In genomic region chr6:143957679-143958274, GRCh38 we compare ENCODE assay signal across 20 cellular contexts.
"Had no signal": no experiment of that assay in that cellular context is flagged by ENCODE, and none has a peak within 500 bp of the region (broad histone marks: within the 10 kb centered on the region; RNA-seq: fewer than 3 reads in every experiment).

No MANE protein-coding gene starts in this region.

- ATAC-seq: effector memory CD8-positive, alpha-beta T cell; foreskin keratinocyte; left lobe of liver; naive thymus-derived CD4-positive, alpha-beta T cell; stimulated activated naive CD8-positive, alpha-beta T cell treated with anti-CD3 and anti-CD28 coated beads, Interleukin-15, Interleukin-2, amounts not matched to agents 100 U/mL and 50 U/mL, for 24 hours had no signal

- H3K27me3 ChIP-seq: ovary, right atrium auricular region, suprapubic skin, thyroid gland, upper lobe of left lung, uterus had no signal

- H3K4me3 ChIP-seq: ovary, right atrium auricular region, suprapubic skin, thyroid gland, upper lobe of left lung, uterus had no signal

- H3K4me1 ChIP-seq: foreskin keratinocyte, right atrium auricular region, thyroid gland, uterus had no signal

- H3K9me3 Mint-ChIP-seq: effector memory CD8-positive, alpha-beta T cell; naive thymus-derived CD4-positive, alpha-beta T cell; nephron progenitor cell had no signal

- H3K4me3 Mint-ChIP-seq: effector memory CD8-positive, alpha-beta T cell; naive thymus-derived CD4-positive, alpha-beta T cell; nephron progenitor cell had no signal

- H3K27me3 Mint-ChIP-seq: effector memory CD8-positive, alpha-beta T cell; naive thymus-derived CD4-positive, alpha-beta T cell had no signal

- H3K36me3 Mint-ChIP-seq: naive thymus-derived CD4-positive, alpha-beta T cell had no signal

- DNase-seq: effector memory CD8-positive, alpha-beta T cell; erythroblast; foreskin keratinocyte; hippocampal formation; islet precursor cell; mammary epithelial cell; midbrain; naive thymus-derived CD4-positive, alpha-beta T cell; nephron progenitor cell; nucleus accumbens; ovary; small intestine; stimulated activated CD4-positive, alpha-beta T cell treated with anti-CD3 and anti-CD28 coated beads, Interleukin-12 subunit alpha, Interleukin-12 subunit beta, amount 100 ng/mL, for 4 hours; stimulated activated naive CD8-positive, alpha-beta T cell treated with anti-CD3 and anti-CD28 coated beads, Interleukin-15, Interleukin-2, amounts not matched to agents 100 U/mL and 50 U/mL, for 24 hours; thyroid gland; upper lobe of left lung; uterus had no signal

- H3K27ac ChIP-seq: foreskin keratinocyte, ovary, right atrium auricular region, suprapubic skin, thyroid gland, upper lobe of left lung, uterus had no signal

- H3K9me3 ChIP-seq: ovary, right atrium auricular region, suprapubic skin, thyroid gland, upper lobe of left lung, uterus had no signal

- H3K4me1 Mint-ChIP-seq: naive thymus-derived CD4-positive, alpha-beta T cell had no signal

- H3K36me3 ChIP-seq: ovary, right atrium auricular region, suprapubic skin, thyroid gland, upper lobe of left lung, uterus had no signal

- H3K27ac Mint-ChIP-seq: effector memory CD8-positive, alpha-beta T cell; naive thymus-derived CD4-positive, alpha-beta T cell; nephron progenitor cell had no signal
